26 cellular contexts compared by ENCODE assay signal in the genomic region with DNA sequence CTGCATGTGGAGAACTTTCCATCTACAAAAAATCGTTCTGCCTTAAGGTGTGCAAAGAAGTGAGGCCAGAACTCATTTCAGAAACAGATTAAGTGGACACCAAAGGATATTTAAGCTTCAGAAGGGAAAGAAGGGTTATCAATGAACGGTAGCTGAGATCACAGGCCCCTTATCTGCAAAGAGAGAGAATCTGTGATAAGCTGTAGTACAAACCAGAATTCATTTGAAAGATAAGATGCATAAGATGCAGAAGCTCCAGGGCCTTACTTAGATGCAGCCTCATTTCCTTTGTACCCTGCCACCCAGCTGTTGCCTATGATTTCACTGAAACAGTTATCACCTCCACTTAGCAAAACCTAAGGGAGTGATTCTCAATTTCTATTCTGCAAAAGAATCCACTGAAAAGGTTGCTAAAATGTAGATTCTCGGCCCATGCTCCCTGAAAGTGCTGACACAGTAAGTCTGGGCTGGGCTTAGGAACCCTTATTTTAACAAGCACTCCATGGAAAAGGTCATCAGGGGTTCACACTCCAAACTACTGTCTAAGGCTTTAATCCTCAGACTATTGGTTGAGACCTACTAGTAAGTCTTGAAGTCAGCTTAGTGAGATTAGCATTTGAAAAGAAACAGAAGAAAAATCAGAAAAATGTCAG.
"Had no signal": no experiment of that assay in that cellular context is flagged by ENCODE, and none has a peak within 500 bp of the region (broad histone marks: within the 10 kb centered on the region; RNA-seq: fewer than 3 reads in every experiment).

No MANE protein-coding gene starts in this region.

- H3K9me3 ChIP-seq: esophagus muscularis mucosa, heart right ventricle, left lung, psoas muscle, suprapubic skin, transverse colon, upper lobe of right lung, uterus had no signal

- H3K4me1 ChIP-seq: esophagus muscularis mucosa, heart right ventricle, left lung, psoas muscle, suprapubic skin, transverse colon, upper lobe of right lung, uterus had no signal

- H3K27me3 ChIP-seq: esophagus muscularis mucosa, heart right ventricle, left lung, suprapubic skin, transverse colon, upper lobe of right lung, uterus had no signal

- H3K4me3 ChIP-seq: coronary artery, esophagus muscularis mucosa, heart right ventricle, left lung, psoas muscle, smooth muscle cell, suprapubic skin, transverse colon, upper lobe of right lung, uterus had no signal

- DNase-seq: dermis blood vessel endothelial cell; effector memory CD4-positive, alpha-beta T cell; glutamatergic neuron; heart right ventricle; hippocampal formation; left cardiac atrium; left lung; mesenchymal stem cell; midbrain; naive thymus-derived CD4-positive, alpha-beta T cell; nucleus accumbens; psoas muscle; stimulated activated CD4-positive, alpha-beta T cell treated with anti-CD3 and anti-CD28 coated beads, Interleukin-12 subunit alpha, Interleukin-12 subunit beta, amount 100 ng/mL, for 4 hours; stimulated activated CD4-positive, alpha-beta T cell treated with anti-CD3 and anti-CD28 coated beads, Interleukin-1b, Interleukin-23, amount 100 ng/mL, for 48 hours; stimulated activated CD4-positive, alpha-beta T cell treated with anti-CD3 and anti-CD28 coated beads, Interleukin-4, amount 100 ng/mL, for 1 hour; stimulated activated CD8-positive, alpha-beta memory T cell treated with anti-CD3 and anti-CD28 coated beads, Interleukin-4, amount 100 ng/mL, for 48 hours; stimulated activated naive CD4-positive, alpha-beta T cell; stimulated activated naive CD8-positive, alpha-beta T cell treated with anti-CD3 and anti-CD28 coated beads, Interleukin-15, amount 100 ng/mL, for 72 hours; transverse colon; upper lobe of right lung; uterus had no signal

- H3K4me2 ChIP-seq: smooth muscle cell had no signal

- H3K36me3 ChIP-seq: heart right ventricle, left lung, suprapubic skin, transverse colon, upper lobe of right lung, uterus had no signal

- H3K27ac ChIP-seq: coronary artery, esophagus muscularis mucosa, heart right ventricle, left lung, psoas muscle, suprapubic skin, transverse colon, upper lobe of right lung, uterus had no signal

- ATAC-seq: heart right ventricle; left cardiac atrium; left lung; naive thymus-derived CD4-positive, alpha-beta T cell; psoas muscle; sciatic nerve; stimulated activated naive CD8-positive, alpha-beta T cell treated with anti-CD3 and anti-CD28 coated beads, Interleukin-15, amount 100 ng/mL, for 72 hours; upper lobe of right lung had no signal
